Comparison of ENCODE assay signal across 1 cellular context in genomic region chr17:75154195-75155106, GRCh38.
TF ChIP-seq lines count a peak whose summit lies in the region.

TSS of gene JPT1 (minus strand) at chr17:75154512. CDS start at chr17:75154397, 115 bp downstream.

TF ChIP-seq in H1, 55 proteins besides CTCF, POLR2A, EP300 and RAD21 (continued from another document):
- peak; percentile 91 for TF ChIP-seq GTF2F1 (IDR thresholded peaks at IDR 0.05; ENCODE audit: borderline replicate concordance, low read depth, low read length)
- no peak for TF ChIP-seq ASH2L (IDR thresholded peaks at IDR 0.05; ENCODE audit: low read length)
- peak; percentile 86 for TF ChIP-seq CTBP2 (IDR thresholded peaks at IDR 0.05; ENCODE audit: borderline replicate concordance, insufficient read depth, insufficient read length, low read length)
- TF ChIP-seq ATF3 (IDR thresholded peaks at IDR 0.05; ENCODE audit: insufficient read depth, low read depth, low read length), result no peak
- no peak for TF ChIP-seq JUN (IDR thresholded peaks at IDR 0.05; ENCODE audit: low read depth, low read length)
- no peak for TF ChIP-seq SAP30 (IDR thresholded peaks at IDR 0.05; ENCODE audit: insufficient read depth, insufficient replicate concordance, low read length)
- no peak for TF ChIP-seq BRCA1 (IDR thresholded peaks at IDR 0.05; ENCODE audit: low read depth, low read length)
- no peak for TF ChIP-seq CBX8 (IDR thresholded peaks at IDR 0.05; ENCODE audit: borderline replicate concordance, low read depth, low read length)
- no peak for TF ChIP-seq TCF12 (IDR thresholded peaks at IDR 0.05; ENCODE audit: low read depth, low read length)
- no peak for TF ChIP-seq CHD1 (IDR thresholded peaks at IDR 0.05; ENCODE audit: low read depth, low read length)
- TF ChIP-seq FOSL1 (IDR thresholded peaks at IDR 0.05; ENCODE audit: insufficient read depth, low read depth, low read length), result no peak
- TF ChIP-seq SP2 (IDR thresholded peaks at IDR 0.05; ENCODE audit: low read length), result peak; percentile 82
- peak; percentile 73 for TF ChIP-seq MAX (IDR thresholded peaks at IDR 0.05)
- TF ChIP-seq EZH2 (IDR thresholded peaks at IDR 0.05; ENCODE audit: low read depth, low read length, severe bottlenecking), result no peak
- TF ChIP-seq SRF (IDR thresholded peaks at IDR 0.05; ENCODE audit: low read depth, low read length), result no peak
- 0 out of 2 replicates have a peak, but pooled peaks have one; percentile 15 for TF ChIP-seq MAFK (IDR thresholded peaks at IDR 0.05; ENCODE audit: low read depth, low read length)
- TF ChIP-seq CEBPB (IDR thresholded peaks at IDR 0.05; ENCODE audit: low read depth, low read length), result no peak
- no peak for TF ChIP-seq ZNF274 (IDR thresholded peaks at IDR 0.05; ENCODE audit: borderline replicate concordance, extremely low read depth, low read length)
- TF ChIP-seq SIX5 (IDR thresholded peaks at IDR 0.05; ENCODE audit: low read depth, low read length), result no peak
- TF ChIP-seq TBP (IDR thresholded peaks at IDR 0.05; ENCODE audit: low read depth, low read length), result peak; percentile 98
- no peak for TF ChIP-seq TEAD4 (IDR thresholded peaks at IDR 0.05; ENCODE audit: low read depth, low read length)
- TF ChIP-seq GABPA (IDR thresholded peaks at IDR 0.05; ENCODE audit: borderline replicate concordance, insufficient read depth, low read length), result no peak
- no peak for TF ChIP-seq BCL11A (IDR thresholded peaks at IDR 0.05; ENCODE audit: low read depth in 2 of 2, low read length in 2 of 2)
- no peak for TF ChIP-seq KDM4A (IDR thresholded peaks at IDR 0.05; ENCODE audit: low read depth, low read length, severe bottlenecking)
- TF ChIP-seq POLR2AphosphoS5 (IDR thresholded peaks at IDR 0.05; ENCODE audit: low read depth, low read length), result peak; percentile 99
- TF ChIP-seq E2F6 (IDR thresholded peaks at IDR 0.05), result no peak; the same call in 1 of the 2 replicates
- peak; percentile 99 for TF ChIP-seq SP1 (IDR thresholded peaks at IDR 0.05; ENCODE audit: low read depth, low read length)
- no peak for TF ChIP-seq RNF2 (IDR thresholded peaks at IDR 0.05; ENCODE audit: borderline replicate concordance, low read depth, low read length, missing control alignments, poor library complexity, severe bottlenecking)
- no peak for TF ChIP-seq YY1 (IDR thresholded peaks at IDR 0.05; ENCODE audit: low read depth, low read length)
- TF ChIP-seq TAF1 (IDR thresholded peaks at IDR 0.05; ENCODE audit: low read depth, low read length), result peak; percentile 99
- 0 out of 2 replicates have a peak, but pooled peaks have one; percentile 26 for TF ChIP-seq BACH1 (IDR thresholded peaks at IDR 0.05; ENCODE audit: low read length)
- peak; percentile 88 for TF ChIP-seq CHD2 (IDR thresholded peaks at IDR 0.05; ENCODE audit: low read length)
- no peak for TF ChIP-seq RFX5 (IDR thresholded peaks at IDR 0.05; ENCODE audit: borderline replicate concordance, low read depth, low read length)
- no peak for TF ChIP-seq KDM1A (IDR thresholded peaks at IDR 0.05; ENCODE audit: borderline replicate concordance, low read length)
- TF ChIP-seq EGR1 (IDR thresholded peaks at IDR 0.05; ENCODE audit: borderline replicate concordance, low read depth, low read length), result peak; percentile 23; the same call in 1 of the 2 replicates
- peak; percentile 94 for TF ChIP-seq PHF8 (conservative IDR thresholded peaks at IDR 0.05; ENCODE audit: low read depth, low read length)
- TF ChIP-seq NRF1 (IDR thresholded peaks at IDR 0.05; ENCODE audit: low read depth, low read length), result no peak
- TF ChIP-seq ATF2 (IDR thresholded peaks at IDR 0.05; ENCODE audit: low read length), result no peak
- no peak for TF ChIP-seq SIRT6 (IDR thresholded peaks at IDR 0.05; ENCODE audit: low read length)
- TF ChIP-seq KDM5A (IDR thresholded peaks at IDR 0.05; ENCODE audit: low read length), result no peak
- 0 out of 2 replicates have a peak, but pooled peaks have one; percentile 8 for TF ChIP-seq JUND (IDR thresholded peaks at IDR 0.05; ENCODE audit: low read length)
- peak; percentile 77 for TF ChIP-seq CREB1 (IDR thresholded peaks at IDR 0.05)
- TF ChIP-seq CHD7 (IDR thresholded peaks at IDR 0.05; ENCODE audit: insufficient replicate concordance, low read length), result no peak
- no peak for TF ChIP-seq POU5F1 (IDR thresholded peaks at IDR 0.05; ENCODE audit: low read depth, low read length)
- no peak for TF ChIP-seq USF2 (IDR thresholded peaks at IDR 0.05; ENCODE audit: low read length)
- TF ChIP-seq SIN3A (conservative IDR thresholded peaks at IDR 0.05 in 1 of 2, IDR thresholded peaks at IDR 0.05 in 1 of 2; ENCODE audit: low read depth in 1 of 2, low read length in 2 of 2), result peak; percentile 97 to 99; a peak in 3 of 4 replicates
- peak in 1 of 2 experiments; percentile 82; a peak in 2 of 4 replicates for TF ChIP-seq HDAC2 (IDR thresholded peaks at IDR 0.05; ENCODE audit: borderline replicate concordance in 1 of 2, low read depth in 2 of 2, low read length in 2 of 2)
- peak; percentile 20 for TF ChIP-seq NANOG (IDR thresholded peaks at IDR 0.05; ENCODE audit: insufficient read depth, low read depth, low read length, poor library complexity, severe bottlenecking)
- TF ChIP-seq RBBP5 (IDR thresholded peaks at IDR 0.05; ENCODE audit: borderline replicate concordance, low read depth, low read length), result no peak
- TF ChIP-seq TAF7 (optimal IDR thresholded peaks at IDR 0.05; ENCODE audit: borderline replicate concordance, low read depth, low read length), result peak; percentile 95
- TF ChIP-seq SUZ12 (IDR thresholded peaks at IDR 0.05; ENCODE audit: low read length), result no peak
- TF ChIP-seq SP4 (IDR thresholded peaks at IDR 0.05; ENCODE audit: low read length), result 0 out of 2 replicates have a peak, but pooled peaks have one; percentile 25
- no peak for TF ChIP-seq CBX5 (IDR thresholded peaks at IDR 0.05; ENCODE audit: low read depth, low read length)
